Comparison of ENCODE assay signal across 17 cellular contexts in the genomic region with DNA sequence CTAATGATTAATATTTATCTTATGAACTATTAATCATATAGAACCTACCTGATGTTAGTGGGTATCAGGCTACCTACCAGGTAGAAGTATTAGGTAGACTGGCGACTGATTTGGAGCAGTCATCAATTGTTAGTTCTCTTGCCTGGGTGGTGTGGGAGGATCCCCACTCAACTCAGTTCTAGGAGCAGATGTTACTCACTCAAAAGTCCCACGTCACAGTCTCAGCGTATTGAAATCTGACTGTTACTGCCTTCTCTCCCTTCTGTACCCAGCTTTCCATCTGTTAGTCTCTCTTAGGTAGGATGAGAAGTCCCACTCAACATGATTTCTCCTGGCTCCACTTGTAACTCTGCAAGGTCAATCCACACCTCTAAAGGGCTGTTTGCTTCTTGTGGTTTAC.
"Had no signal": no experiment of that assay in that cellular context is flagged by ENCODE, and none has a peak within 500 bp of the region (broad histone marks: within the 10 kb centered on the region; RNA-seq: fewer than 3 reads in every experiment).

No MANE protein-coding gene starts in this region.

- DNase-seq: islet precursor cell; left ventricle myocardium inferior; mesendoderm; naive B cell; natural killer cell; nephron progenitor cell; ovary; retina; right cardiac atrium; stimulated activated CD4-positive, alpha-beta T cell treated with anti-CD3 and anti-CD28 coated beads, Interleukin-12 subunit alpha, Interleukin-12 subunit beta, amount 100 ng/mL, for 4 hours; stimulated activated CD4-positive, alpha-beta T cell treated with anti-CD3 and anti-CD28 coated beads, Interleukin-15, amount 100 ng/mL, for 24 hours; stimulated activated CD4-positive, alpha-beta T cell treated with anti-CD3 and anti-CD28 coated beads, Interleukin-2, amount 100 ng/mL, for 24 hours; stimulated activated CD4-positive, alpha-beta T cell treated with anti-CD3 and anti-CD28 coated beads, Interleukin-4, amount 100 ng/mL, for 1 hour; stimulated activated naive CD4-positive, alpha-beta T cell; tibial artery; trophoblast cell; uterus had no signal
